In the genomic region with DNA sequence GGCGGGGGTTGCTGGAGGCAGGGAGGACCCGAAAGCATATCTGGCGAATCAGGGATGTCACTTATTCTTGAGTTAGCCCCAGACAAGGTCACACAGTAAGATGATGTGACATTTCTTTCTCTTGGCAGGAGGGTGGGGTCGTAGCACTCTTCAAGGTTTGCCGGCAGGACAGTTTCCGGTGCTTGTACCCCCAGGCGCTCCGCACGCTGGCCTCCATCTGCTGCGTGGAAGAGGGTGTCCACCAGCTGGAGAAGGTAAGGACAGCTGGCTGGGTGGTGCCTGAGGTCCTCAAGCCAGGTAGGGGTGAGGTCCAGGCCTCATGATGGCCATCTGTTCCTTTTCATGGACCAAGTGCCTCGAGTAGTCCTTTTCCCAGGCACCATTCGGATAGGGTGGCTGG, we compare ENCODE assay signal across 2 cellular contexts.
TF ChIP-seq lines count a peak whose summit lies in the region.

No MANE protein-coding gene starts in this region.

TF ChIP-seq in liver, 16 proteins besides CTCF, POLR2A, EP300 and RAD21:
- TF ChIP-seq EGR1 (IDR thresholded peaks at IDR 0.05; ENCODE audit: low read depth in 2 of 2) = no peak
- TF ChIP-seq JUND (IDR thresholded peaks at IDR 0.05) = no peak
- TF ChIP-seq HNF4G (IDR thresholded peaks at IDR 0.05) = no peak
- no peak for TF ChIP-seq SP1 (IDR thresholded peaks at IDR 0.05)
- no peak for TF ChIP-seq NR2F2 (IDR thresholded peaks at IDR 0.05)
- TF ChIP-seq YY1 (IDR thresholded peaks at IDR 0.05) = no peak
- TF ChIP-seq HNF4A (conservative IDR thresholded peaks at IDR 0.05) = no peak
- no peak for TF ChIP-seq ATF3 (IDR thresholded peaks at IDR 0.05)
- no peak for TF ChIP-seq MAX (IDR thresholded peaks at IDR 0.05)
- TF ChIP-seq FOXA1 (IDR thresholded peaks at IDR 0.05) = no peak
- TF ChIP-seq, protein P1, sequence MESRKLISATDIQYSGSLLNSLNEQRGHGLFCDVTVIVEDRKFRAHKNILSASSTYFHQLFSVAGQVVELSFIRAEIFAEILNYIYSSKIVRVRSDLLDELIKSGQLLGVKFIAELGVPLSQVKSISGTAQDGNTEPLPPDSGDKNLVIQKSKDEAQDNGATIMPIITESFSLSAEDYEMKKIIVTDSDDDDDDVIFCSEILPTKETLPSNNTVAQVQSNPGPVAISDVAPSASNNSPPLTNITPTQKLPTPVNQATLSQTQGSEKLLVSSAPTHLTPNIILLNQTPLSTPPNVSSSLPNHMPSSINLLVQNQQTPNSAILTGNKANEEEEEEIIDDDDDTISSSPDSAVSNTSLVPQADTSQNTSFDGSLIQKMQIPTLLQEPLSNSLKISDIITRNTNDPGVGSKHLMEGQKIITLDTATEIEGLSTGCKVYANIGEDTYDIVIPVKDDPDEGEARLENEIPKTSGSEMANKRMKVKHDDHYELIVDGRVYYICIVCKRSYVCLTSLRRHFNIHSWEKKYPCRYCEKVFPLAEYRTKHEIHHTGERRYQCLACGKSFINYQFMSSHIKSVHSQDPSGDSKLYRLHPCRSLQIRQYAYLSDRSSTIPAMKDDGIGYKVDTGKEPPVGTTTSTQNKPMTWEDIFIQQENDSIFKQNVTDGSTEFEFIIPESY (IDR thresholded peaks at IDR 0.05) = no peak

TF ChIP-seq in HepG2, 621 proteins besides CTCF, POLR2A, EP300 and RAD21:
- TF ChIP-seq, protein P2, sequence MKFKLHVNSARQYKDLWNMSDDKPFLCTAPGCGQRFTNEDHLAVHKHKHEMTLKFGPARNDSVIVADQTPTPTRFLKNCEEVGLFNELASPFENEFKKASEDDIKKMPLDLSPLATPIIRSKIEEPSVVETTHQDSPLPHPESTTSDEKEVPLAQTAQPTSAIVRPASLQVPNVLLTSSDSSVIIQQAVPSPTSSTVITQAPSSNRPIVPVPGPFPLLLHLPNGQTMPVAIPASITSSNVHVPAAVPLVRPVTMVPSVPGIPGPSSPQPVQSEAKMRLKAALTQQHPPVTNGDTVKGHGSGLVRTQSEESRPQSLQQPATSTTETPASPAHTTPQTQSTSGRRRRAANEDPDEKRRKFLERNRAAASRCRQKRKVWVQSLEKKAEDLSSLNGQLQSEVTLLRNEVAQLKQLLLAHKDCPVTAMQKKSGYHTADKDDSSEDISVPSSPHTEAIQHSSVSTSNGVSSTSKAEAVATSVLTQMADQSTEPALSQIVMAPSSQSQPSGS (CRISPR knock-in tag; IDR thresholded peaks at IDR 0.05) = no peak
- TF ChIP-seq GATA4 (IDR thresholded peaks at IDR 0.05; ENCODE audit: borderline replicate concordance, low read depth) = no peak
- TF ChIP-seq ZNF224 (CRISPR knock-in tag; IDR thresholded peaks at IDR 0.05) = no peak
- TF ChIP-seq REL (CRISPR knock-in tag; conservative IDR thresholded peaks at IDR 0.05) = no peak
- no peak for TF ChIP-seq AKAP8 (CRISPR knock-in tag; IDR thresholded peaks at IDR 0.05)
- TF ChIP-seq PRPF4 (IDR thresholded peaks at IDR 0.05; ENCODE audit: low read depth, low read length, poor library complexity, severe bottlenecking) = no peak
- TF ChIP-seq TSC22D2 (CRISPR knock-in tag; IDR thresholded peaks at IDR 0.05; ENCODE audit: borderline replicate concordance) = no peak
- no peak for TF ChIP-seq ZNF550 (CRISPR knock-in tag; IDR thresholded peaks at IDR 0.05; ENCODE audit: borderline replicate concordance)
- no peak for TF ChIP-seq ZBTB39 (CRISPR knock-in tag; IDR thresholded peaks at IDR 0.05)
- TF ChIP-seq, protein P3, sequence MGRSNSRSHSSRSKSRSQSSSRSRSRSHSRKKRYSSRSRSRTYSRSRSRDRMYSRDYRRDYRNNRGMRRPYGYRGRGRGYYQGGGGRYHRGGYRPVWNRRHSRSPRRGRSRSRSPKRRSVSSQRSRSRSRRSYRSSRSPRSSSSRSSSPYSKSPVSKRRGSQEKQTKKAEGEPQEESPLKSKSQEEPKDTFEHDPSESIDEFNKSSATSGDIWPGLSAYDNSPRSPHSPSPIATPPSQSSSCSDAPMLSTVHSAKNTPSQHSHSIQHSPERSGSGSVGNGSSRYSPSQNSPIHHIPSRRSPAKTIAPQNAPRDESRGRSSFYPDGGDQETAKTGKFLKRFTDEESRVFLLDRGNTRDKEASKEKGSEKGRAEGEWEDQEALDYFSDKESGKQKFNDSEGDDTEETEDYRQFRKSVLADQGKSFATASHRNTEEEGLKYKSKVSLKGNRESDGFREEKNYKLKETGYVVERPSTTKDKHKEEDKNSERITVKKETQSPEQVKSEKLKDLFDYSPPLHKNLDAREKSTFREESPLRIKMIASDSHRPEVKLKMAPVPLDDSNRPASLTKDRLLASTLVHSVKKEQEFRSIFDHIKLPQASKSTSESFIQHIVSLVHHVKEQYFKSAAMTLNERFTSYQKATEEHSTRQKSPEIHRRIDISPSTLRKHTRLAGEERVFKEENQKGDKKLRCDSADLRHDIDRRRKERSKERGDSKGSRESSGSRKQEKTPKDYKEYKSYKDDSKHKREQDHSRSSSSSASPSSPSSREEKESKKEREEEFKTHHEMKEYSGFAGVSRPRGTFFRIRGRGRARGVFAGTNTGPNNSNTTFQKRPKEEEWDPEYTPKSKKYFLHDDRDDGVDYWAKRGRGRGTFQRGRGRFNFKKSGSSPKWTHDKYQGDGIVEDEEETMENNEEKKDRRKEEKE (IDR thresholded peaks at IDR 0.05) = no peak
- no peak for TF ChIP-seq ZNF350 (CRISPR knock-in tag; IDR thresholded peaks at IDR 0.05; ENCODE audit: borderline replicate concordance, low read depth)
